In the genomic region with DNA sequence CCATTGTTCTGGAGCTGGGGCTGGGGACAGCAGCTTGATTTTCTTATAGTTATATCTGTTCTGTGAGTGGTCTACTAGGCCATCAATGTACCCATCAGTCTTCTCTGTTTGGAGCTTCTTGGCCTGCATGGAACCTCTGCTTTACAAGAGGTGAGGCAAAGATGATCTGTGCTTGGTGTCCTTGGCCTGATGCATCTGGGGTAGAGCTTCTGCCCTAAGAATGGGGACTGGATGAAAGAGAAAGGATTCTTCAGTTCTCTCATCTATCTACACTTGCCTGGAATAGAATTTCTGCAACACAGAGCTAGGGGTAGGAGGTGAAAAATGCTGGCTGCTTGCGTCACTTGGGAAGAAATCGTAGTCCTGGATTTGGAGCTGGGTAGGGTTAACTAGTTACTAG, we compare ENCODE assay signal across 18 cellular contexts. TPM values are rescaled to one million over a fixed set of nuclear protein-coding genes. Genes with fewer than 3 reads are reported as not detected.
DNase-seq lines count a peak whose midpoint lies in the region; ATAC-seq, FAIRE-seq and TF ChIP-seq lines count a peak whose summit lies in the region.
"Had no signal": no experiment of that assay in that cellular context is flagged by ENCODE, and none has a peak within 500 bp of the region (broad histone marks: within the 10 kb centered on the region; RNA-seq: fewer than 3 reads in every experiment).

No MANE protein-coding gene starts in this region.

- H3K27ac Mint-ChIP-seq in IgD-negative memory B cell: peak overlapping the region in 2 of 3 donors; percentile 4 to 31

- POLR2A ChIA-PET in H1 (lab: Charles Lee; ENCODE audit: partially characterized antibody): interaction anchor here (0.9 to 1.3 kb wide), 2 partner anchors 45 to 216 kb away, joined by 3 to 4 read pairs; no protein-coding TSS in a partner anchor

- intact Hi-C loops in left ventricle myocardium inferior (cut with micrococcal nuclease): no loop called here
- intact Hi-C loops in right cardiac atrium (cut with DNase I): loop anchor here in 1 of 4 donors (5.0 to 10.0 kb wide), 2 partner anchors 112 to 200 kb away; no protein-coding TSS in a partner anchor
- intact Hi-C loops in lower lobe of right lung (cut with DNase I): loop anchor here (10.0 kb wide), 2 partner anchors 112 to 212 kb away; no protein-coding TSS in a partner anchor

- H3K9me3 ChIP-seq in left ventricle myocardium inferior (replicated peaks) (no peaks in the 10 kb centered on the region), right cardiac atrium (ENCODE audit: control insufficient read depth, low read length) (no peaks in the 10 kb centered on the region), H1 (ENCODE audit: insufficient read depth in 2 of 2, low read depth in 1 of 2, low read length in 1 of 2) (no peaks in the 10 kb centered on the region), lower lobe of right lung (no peaks in the 10 kb centered on the region)
- H3K9me3 ChIP-seq: Peyer's patch had no signal

- no peak overlapping the region for H3K18ac ChIP-seq in H1 (ENCODE audit: extremely low read depth, low read length)

- peaks cover 2% of the 10 kb centered on the region; the same call in 1 of the 2 replicates for H3K79me1 ChIP-seq in H1 (ENCODE audit: low read depth, low read length)

- H2BK12ac ChIP-seq in H1 (ENCODE audit: low read depth, low read length): no peak overlapping the region; the same call in 1 of the 2 replicates

- H3K9ac ChIP-seq in H1 (replicated peaks in 1 of 4; ENCODE audit: extremely low read depth in 1 of 4, low read depth in 3 of 4, low read length in 3 of 4): no peak overlapping the region

- H3K36me3 ChIP-seq in left ventricle myocardium inferior (peaks cover 14% of the 10 kb centered on the region), H1 (ENCODE audit: control insufficient read depth in 2 of 4, insufficient read depth in 4 of 4, low read length in 3 of 4) (peaks cover 0 to 18% (median 4%) of the 10 kb centered on the region in 4 experiments; a peak in 7 of 8 replicates), lower lobe of right lung (peaks cover 22% of the 10 kb centered on the region)

- H3K4me1 ChIP-seq in left ventricle myocardium inferior (peaks cover 59% of the 10 kb centered on the region), right cardiac atrium (ENCODE audit: control insufficient read depth, insufficient read depth, low read length) (peaks cover 6% of the 10 kb centered on the region), H1 (replicated peaks in 1 of 4; ENCODE audit: control insufficient read depth in 3 of 4, insufficient read depth in 4 of 4, low read length in 3 of 4) (peaks cover 3 to 19% (median 14%) of the 10 kb centered on the region in 4 experiments; a peak in 5 of 7 replicates), lower lobe of right lung (peaks cover 23% of the 10 kb centered on the region)

- H3K27me3 ChIP-seq in left ventricle myocardium inferior (ENCODE audit: low read depth): no peaks in the 10 kb centered on the region
- H3K27me3 ChIP-seq in right cardiac atrium (ENCODE audit: control insufficient read depth, insufficient read depth): no peaks in the 10 kb centered on the region
- H3K27me3 ChIP-seq in H1 (replicated peaks in 1 of 4; ENCODE audit: control insufficient read depth in 3 of 4, extremely low read depth in 1 of 4, insufficient read depth in 3 of 4, low read length in 3 of 4): no peaks in the 10 kb centered on the region
- no peaks in the 10 kb centered on the region for H3K27me3 ChIP-seq in lower lobe of right lung (ENCODE audit: low read depth)
- H3K27me3 ChIP-seq: Peyer's patch had no signal

- H4K5ac ChIP-seq in H1 (ENCODE audit: insufficient read length, low read depth, low read length): no peak overlapping the region

- no peak overlapping the region for H4K91ac ChIP-seq in H1 (replicated peaks; ENCODE audit: insufficient read length, low read length)

- H3K4ac ChIP-seq in H1 (replicated peaks; ENCODE audit: insufficient read length, low read depth, low read length): no peak overlapping the region

- no peaks in the 10 kb centered on the region for H3K23me2 ChIP-seq in H1 (ENCODE audit: low read depth, low read length)

- H4K20me1 ChIP-seq in H1 (replicated peaks in 1 of 2; ENCODE audit: control insufficient read depth in 1 of 2, insufficient read depth in 2 of 2, low read length in 2 of 2): peaks cover 0 to 8% of the 10 kb centered on the region in 2 experiments

- no peak overlapping the region for H3K4me3 Mint-ChIP-seq in IgD-negative memory B cell

- TF ChIP-seq RAD21 in H1 (IDR thresholded peaks at IDR 0.05 in 1 of 2, conservative IDR thresholded peaks at IDR 0.05 in 1 of 2; ENCODE audit: low read depth in 2 of 2, low read length in 2 of 2): no peak

- H3K36me3 Mint-ChIP-seq in IgD-negative memory B cell: peaks cover 6% of the 10 kb centered on the region

- H3K56ac ChIP-seq in H1 (replicated peaks; ENCODE audit: insufficient read length, low read depth, low read length): no peak overlapping the region

- no peak overlapping the region for H2BK5ac ChIP-seq in H1 (ENCODE audit: low read depth, low read length)

- H3K4me3 ChIP-seq in left ventricle myocardium inferior (no peak overlapping the region), right cardiac atrium (ENCODE audit: low read length) (no peak overlapping the region), H1 (ENCODE audit: extremely low read depth in 1 of 4, insufficient read depth in 2 of 4, low read depth in 3 of 4, low read length in 4 of 4) (no peak overlapping the region), lower lobe of right lung (no peak overlapping the region)
- H3K4me3 ChIP-seq: Peyer's patch, SK-N-MC had no signal

- TF ChIP-seq EP300 in H1 (IDR thresholded peaks at IDR 0.05; ENCODE audit: borderline replicate concordance in 1 of 2, low read depth in 2 of 2, low read length in 2 of 2): no peak

- FAIRE-seq in H1 (lab: Jason Lieb, UNC): no peak
- FAIRE-seq: A204.1, GM12892, H54 had no signal

- H3K9me3 Mint-ChIP-seq in IgD-negative memory B cell: no peaks in the 10 kb centered on the region

- no peak overlapping the region for H3K14ac ChIP-seq in H1 (ENCODE audit: insufficient read length)

- no peak overlapping the region for H3K4me2 ChIP-seq in H1 (ENCODE audit: insufficient read depth in 1 of 2, low read depth in 2 of 2, low read length in 2 of 2)

- H3K27me3 Mint-ChIP-seq in IgD-negative memory B cell: no peaks in the 10 kb centered on the region

- no peak overlapping the region for H4K8ac ChIP-seq in H1 (ENCODE audit: extremely low read depth, insufficient read depth, low read length)

- no peak for TF ChIP-seq CTCF in left ventricle myocardium inferior (IDR thresholded peaks at IDR 0.05; ENCODE audit: borderline replicate concordance)
- TF ChIP-seq CTCF in H1 (IDR thresholded peaks at IDR 0.05; ENCODE audit: control extremely low read depth in 1 of 3, insufficient read depth in 1 of 3, low read depth in 1 of 3, low read length in 3 of 3): no peak
- TF ChIP-seq CTCF in lower lobe of right lung (IDR thresholded peaks at IDR 0.05): no peak

- H3K23ac ChIP-seq in H1 (ENCODE audit: insufficient read length): no peak overlapping the region

- H2AK5ac ChIP-seq in H1 (ENCODE audit: low read depth, low read length): 0 out of 2 replicates have a peak overlapping the region, but pooled peaks have one; percentile 77

- no peak overlapping the region for H2BK15ac ChIP-seq in H1 (ENCODE audit: low read length)

- no peak for TF ChIP-seq POLR2A in H1 (IDR thresholded peaks at IDR 0.05; ENCODE audit: control extremely low read depth in 1 of 2, low read depth in 2 of 2, low read length in 2 of 2)

- DNase-seq in left ventricle myocardium inferior: no peak
- DNase-seq in right cardiac atrium: no peak
- no peak for DNase-seq in H1 (ENCODE audit: low read depth in 1 of 2, low spot score in 2 of 2)
- no peak for DNase-seq in NCI-H2171 treated with DMSO at 0.1 percent for 48 hours (lab: John Stamatoyannopoulos, UW)
- DNase-seq in Ammon's horn (ENCODE audit: low spot score): no peak
- DNase-seq in lower lobe of right lung: no peak
- DNase-seq: C1 segment of cervical spinal cord, KBM-7, NCI-H1436 treated with DMSO at 0.1 percent for 48 hours, NCI-H2029 treated with DMSO at 0.1 percent for 48 hours, NCI-H510A treated with DMSO at 0.1 percent for 48 hours, Peyer's patch had no signal

- H2BK120ac ChIP-seq in H1 (replicated peaks; ENCODE audit: low read depth, low read length): no peak overlapping the region

- H3K27ac ChIP-seq in left ventricle myocardium inferior (replicated peaks) (peak overlapping the region; percentile 20), right cardiac atrium (ENCODE audit: low read length) (no peak overlapping the region), H1 (ENCODE audit: low read depth, low read length) (no peak overlapping the region), lower lobe of right lung (no peak overlapping the region)
- H3K27ac ChIP-seq: Peyer's patch, SK-N-MC had no signal

- WGBS in right cardiac atrium: 95% methylated on average over 2 of the region's 2 CpGs
- WGBS in H1 (ENCODE audit: extremely low coverage in 1 of 2, insufficient coverage in 1 of 2, insufficient read length in 1 of 2, insufficient replicate concordance in 2 of 2, low coverage in 1 of 2, low lambda C conversion rate in 2 of 2, missing lambda C conversion rate in 1 of 2), 2 experiments: 92% methylated on average over 2 of the region's 2 CpGs; no CpG with 5 or more reads in 1 of the 2 experiments

- CTCF ChIA-PET in H1 (lab: Charles Lee; ENCODE audit: partially characterized antibody): interaction anchor here (0.7 to 6.5 kb wide), 14 partner anchors 9 to 223 kb away, joined by 3 to 79 read pairs (median 4); no protein-coding TSS in a partner anchor

- H3K79me2 ChIP-seq in H1 (ENCODE audit: control insufficient read depth in 1 of 2, insufficient read depth in 2 of 2, low read length in 2 of 2): peaks cover 9 to 94% of the 10 kb centered on the region in 2 experiments

- ATAC-seq in right cardiac atrium (no peak), lower lobe of right lung (no peak)
- ATAC-seq: Right ventricle myocardium inferior had no signal

- H2BK20ac ChIP-seq in H1 (ENCODE audit: low read length): no peak overlapping the region

- no peak overlapping the region for H2AFZ ChIP-seq in H1 (ENCODE audit: low read length)

- H3K4me1 Mint-ChIP-seq in IgD-negative memory B cell: peaks cover 8 to 24% (median 24%) of the 10 kb centered on the region in 3 donors

TF ChIP-seq in H1, 55 proteins besides CTCF, POLR2A, EP300 and RAD21 (continues in another document):
- TF ChIP-seq FOSL1 (IDR thresholded peaks at IDR 0.05; ENCODE audit: insufficient read depth, low read depth, low read length): no peak

RNA-seq across cellular contexts. Expression of gene ACSL3, which starts 46.2 kb away (rescaled TPM):
- total RNA-seq in left ventricle myocardium inferior (50.1 TPM), right cardiac atrium (10 to 100 TPM; 35.2 to 50.4 (median 36.6) TPM), lower lobe of right lung (74.2 TPM)
- polyA plus RNA-seq in right cardiac atrium (14.4 TPM), IgD-negative memory B cell (19.6 TPM), H1 (2011; rRNA removed) (37.5 and 53.3 TPM in 2 replicates)
- 94.0 and 98.1 TPM in 2 replicates for total RNA-seq in H1 (2021; fragmentation: NEBNext Ultra II Directional; extraction: Animal tissue kit (Norgen Biotek cat#: 25700))
- polyA plus RNA-seq in H1 (2011; cell fraction: cytosol; rRNA removed): 41.9 TPM
- polyA plus RNA-seq in H1 (2011; cell fraction: nucleus; rRNA removed): 45.3 TPM
- polyA plus RNA-seq in H1 (2012, experiment 1 of 2): 39.7 to 94.3 TPM (median 50.2 TPM) in 4 replicates
- 3.1 TPM for polyA plus RNA-seq in H1 (2012, experiment 2 of 2)
- polyA plus RNA-seq in H1 (2013, experiment 1 of 2): 108 TPM
- 128 TPM for polyA plus RNA-seq in H1 (2013, experiment 2 of 2)
- polyA minus RNA-seq in H1 (2011; rRNA and poly(A)+ RNA removed): 147 and 157 TPM in 2 replicates
- 63.3 TPM for polyA minus RNA-seq in H1 (2011; cell fraction: cytosol; rRNA and poly(A)+ RNA removed)
- 110 TPM for polyA minus RNA-seq in H1 (2011; cell fraction: nucleus; rRNA and poly(A)+ RNA removed)
